21 cellular contexts compared by ENCODE assay signal in genomic region chr10:16780338-16780880, GRCh38.
"Had no signal": no experiment of that assay in that cellular context is flagged by ENCODE, and none has a peak within 500 bp of the region (broad histone marks: within the 10 kb centered on the region; RNA-seq: fewer than 3 reads in every experiment).

No MANE protein-coding gene starts in this region.

- H3K27ac Mint-ChIP-seq: activated CD8-positive, alpha-beta T cell treated with anti-CD3 and anti-CD28 coated beads for 36 hours had no signal

- H3K27me3 Mint-ChIP-seq: activated CD4-positive, alpha-beta T cell treated with anti-CD3 and anti-CD28 coated beads, Interleukin-2, amount 10 ng/mL, durations not matched to agents 24 days and 14 days; activated CD8-positive, alpha-beta T cell treated with anti-CD3 and anti-CD28 coated beads for 36 hours; activated T-cell treated with anti-CD3 and anti-CD28 coated beads, Interleukin-2, amount 50 U/mL, for 24 hours had no signal

- DNase-seq: activated CD4-positive, alpha-beta T cell treated with anti-CD3 and anti-CD28 coated beads, Interleukin-2, amount 10 ng/mL, durations not matched to agents 24 days and 14 days; activated CD4-positive, CD25-positive, alpha-beta regulatory T cell; activated CD8-positive, alpha-beta T cell treated with anti-CD3 and anti-CD28 coated beads for 36 hours; activated naive CD4-positive, alpha-beta T cell treated with anti-CD3 and anti-CD28 coated beads for 36 hours; activated T-cell treated with anti-CD3 and anti-CD28 coated beads, Interleukin-2, amount 50 U/mL, for 24 hours; amniotic stem cell; colonic mucosa; immature natural killer cell; kidney glomerular epithelial cell; left ventricle myocardium inferior; mammary epithelial cell; mucosa of descending colon; natural killer cell; stimulated activated CD4-positive, alpha-beta T cell treated with anti-CD3 and anti-CD28 coated beads, Interleukin-4, amount 100 ng/mL, for 1 hour; T1000; upper lobe of right lung had no signal

- H3K36me3 ChIP-seq: colonic mucosa had no signal

- H3K4me1 ChIP-seq: colonic mucosa, parathyroid adenoma had no signal

- H3K27ac ChIP-seq: colonic mucosa, left ventricle myocardium inferior, parathyroid adenoma, upper lobe of right lung had no signal

- H3K27me3 ChIP-seq: colonic mucosa, upper lobe of right lung had no signal

- H3K4me3 Mint-ChIP-seq: activated CD8-positive, alpha-beta T cell treated with anti-CD3 and anti-CD28 coated beads for 36 hours; activated naive CD4-positive, alpha-beta T cell treated with anti-CD3 and anti-CD28 coated beads for 36 hours; activated T-cell treated with anti-CD3 and anti-CD28 coated beads, Interleukin-2, amount 50 U/mL, for 24 hours; immature natural killer cell; natural killer cell had no signal

- H3K4me3 ChIP-seq: colonic mucosa, left ventricle myocardium inferior, mucosa of descending colon, smooth muscle cell, upper lobe of right lung had no signal

- H3K36me3 Mint-ChIP-seq: natural killer cell had no signal

- ATAC-seq: esophagus mucosa, mucosa of descending colon, natural killer cell, sciatic nerve, upper lobe of right lung had no signal

- FAIRE-seq: endometrium had no signal

- H3K9me3 ChIP-seq: colonic mucosa, left ventricle myocardium inferior, mucosa of descending colon, upper lobe of right lung had no signal

- H3K9me3 Mint-ChIP-seq: immature natural killer cell, natural killer cell had no signal
